ENCODE assay signal across 1 cellular context in the genomic region with DNA sequence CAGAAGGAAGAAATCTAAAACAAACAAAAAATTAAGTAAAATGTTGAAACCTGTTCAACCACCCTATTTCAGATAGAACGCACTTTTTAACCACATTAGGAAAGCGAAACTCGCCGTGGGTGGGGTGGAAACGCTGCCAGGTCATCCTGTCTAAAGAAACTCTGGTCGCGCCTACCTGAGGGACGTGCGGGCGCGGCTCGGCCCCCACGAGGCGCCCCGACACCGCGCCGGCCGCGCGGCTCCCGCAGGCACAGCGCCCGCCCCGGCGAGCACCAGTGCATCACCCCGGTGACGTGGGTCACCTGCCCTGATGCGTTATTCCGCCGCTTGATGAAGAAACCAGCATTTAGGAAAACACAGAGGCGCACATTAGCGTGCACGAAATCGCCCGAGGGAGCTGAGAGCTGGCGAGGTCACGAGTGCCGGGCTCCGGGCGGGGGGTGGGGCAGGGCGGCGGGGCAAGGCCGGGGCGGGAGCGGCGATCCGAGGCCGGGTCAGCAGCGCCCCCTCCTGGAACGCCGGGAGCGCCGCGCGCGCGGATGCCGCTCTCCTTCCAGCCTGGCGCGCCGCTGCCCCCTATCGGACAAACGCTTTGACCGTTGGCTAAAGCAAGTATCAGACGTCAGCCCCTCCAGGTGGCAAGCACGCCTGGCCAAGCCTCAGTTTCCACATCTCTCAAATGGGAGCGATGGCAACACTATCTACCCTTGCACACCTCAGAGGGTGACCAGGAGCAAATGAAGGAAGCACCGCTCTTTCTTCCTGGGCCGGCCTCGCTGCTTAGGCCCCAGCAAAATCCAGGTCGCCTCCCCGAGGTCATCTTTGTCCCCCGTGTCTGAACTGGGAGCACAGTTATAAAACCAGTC.
A peak's percentile ranks its signal among the peaks of the same experiment; 100 is the strongest.
TF ChIP-seq lines count a peak whose summit lies in the region.

No MANE protein-coding gene starts in this region.

TF ChIP-seq in HepG2, 621 proteins besides CTCF, POLR2A, EP300 and RAD21 (continued from another document and continues in another):
- TF ChIP-seq, protein P1, sequence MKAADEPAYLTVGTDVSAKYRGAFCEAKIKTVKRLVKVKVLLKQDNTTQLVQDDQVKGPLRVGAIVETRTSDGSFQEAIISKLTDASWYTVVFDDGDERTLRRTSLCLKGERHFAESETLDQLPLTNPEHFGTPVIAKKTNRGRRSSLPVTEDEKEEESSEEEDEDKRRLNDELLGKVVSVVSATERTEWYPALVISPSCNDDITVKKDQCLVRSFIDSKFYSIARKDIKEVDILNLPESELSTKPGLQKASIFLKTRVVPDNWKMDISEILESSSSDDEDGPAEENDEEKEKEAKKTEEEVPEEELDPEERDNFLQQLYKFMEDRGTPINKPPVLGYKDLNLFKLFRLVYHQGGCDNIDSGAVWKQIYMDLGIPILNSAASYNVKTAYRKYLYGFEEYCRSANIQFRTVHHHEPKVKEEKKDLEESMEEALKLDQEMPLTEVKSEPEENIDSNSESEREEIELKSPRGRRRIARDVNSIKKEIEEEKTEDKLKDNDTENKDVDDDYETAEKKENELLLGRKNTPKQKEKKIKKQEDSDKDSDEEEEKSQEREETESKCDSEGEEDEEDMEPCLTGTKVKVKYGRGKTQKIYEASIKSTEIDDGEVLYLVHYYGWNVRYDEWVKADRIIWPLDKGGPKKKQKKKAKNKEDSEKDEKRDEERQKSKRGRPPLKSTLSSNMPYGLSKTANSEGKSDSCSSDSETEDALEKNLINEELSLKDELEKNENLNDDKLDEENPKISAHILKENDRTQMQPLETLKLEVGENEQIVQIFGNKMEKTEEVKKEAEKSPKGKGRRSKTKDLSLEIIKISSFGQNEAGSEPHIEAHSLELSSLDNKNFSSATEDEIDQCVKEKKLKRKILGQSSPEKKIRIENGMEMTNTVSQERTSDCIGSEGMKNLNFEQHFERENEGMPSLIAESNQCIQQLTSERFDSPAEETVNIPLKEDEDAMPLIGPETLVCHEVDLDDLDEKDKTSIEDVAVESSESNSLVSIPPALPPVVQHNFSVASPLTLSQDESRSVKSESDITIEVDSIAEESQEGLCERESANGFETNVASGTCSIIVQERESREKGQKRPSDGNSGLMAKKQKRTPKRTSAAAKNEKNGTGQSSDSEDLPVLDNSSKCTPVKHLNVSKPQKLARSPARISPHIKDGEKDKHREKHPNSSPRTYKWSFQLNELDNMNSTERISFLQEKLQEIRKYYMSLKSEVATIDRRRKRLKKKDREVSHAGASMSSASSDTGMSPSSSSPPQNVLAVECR (CRISPR knock-in tag; IDR thresholded peaks at IDR 0.05; ENCODE audit: borderline replicate concordance) = peak; percentile 69; the same call in 1 of the 2 replicates
- TF ChIP-seq ESRRA (CRISPR knock-in tag; IDR thresholded peaks at IDR 0.05; ENCODE audit: low read depth) (no peak), ZNF441 (CRISPR knock-in tag; IDR thresholded peaks at IDR 0.05; ENCODE audit: borderline replicate concordance) (no peak), DNMT3B (CRISPR knock-in tag; conservative IDR thresholded peaks at IDR 0.05) (no peak), EED (CRISPR knock-in tag; IDR thresholded peaks at IDR 0.05) (no peak), RFX3 (CRISPR knock-in tag; IDR thresholded peaks at IDR 0.05) (no peak), SAFB2 (CRISPR knock-in tag; IDR thresholded peaks at IDR 0.05; ENCODE audit: borderline replicate concordance, low read depth) (no peak), CHD2 (IDR thresholded peaks at IDR 0.05; ENCODE audit: low read depth, low read length) (no peak), ZNF713 (CRISPR knock-in tag; IDR thresholded peaks at IDR 0.05) (no peak), ERF (CRISPR knock-in tag; IDR thresholded peaks at IDR 0.05) (no peak; the same call in 1 of the 2 replicates), ETS1 (CRISPR knock-in tag; IDR thresholded peaks at IDR 0.05) (no peak), KIAA2018 (CRISPR knock-in tag; IDR thresholded peaks at IDR 0.05; ENCODE audit: borderline replicate concordance) (no peak), ATF7 (IDR thresholded peaks at IDR 0.05) (no peak), ATF7 (CRISPR knock-in tag; IDR thresholded peaks at IDR 0.05) (no peak), ZUFSP (CRISPR knock-in tag; IDR thresholded peaks at IDR 0.05; ENCODE audit: borderline replicate concordance) (no peak), HDAC2 (CRISPR knock-in tag; IDR thresholded peaks at IDR 0.05) (peak; percentile 21; the same call in 1 of the 2 replicates), ZNF143 (CRISPR knock-in tag; IDR thresholded peaks at IDR 0.05) (no peak), RAD51 (IDR thresholded peaks at IDR 0.05; ENCODE audit: borderline replicate concordance) (no peak), TOPORS (CRISPR knock-in tag; IDR thresholded peaks at IDR 0.05) (no peak), JUND (CRISPR knock-in tag; IDR thresholded peaks at IDR 0.05) (no peak), ZMYM4 (CRISPR knock-in tag; IDR thresholded peaks at IDR 0.05) (peak; percentile 77), ZNF841 (CRISPR knock-in tag; IDR thresholded peaks at IDR 0.05; ENCODE audit: borderline replicate concordance) (no peak), THYN1 (CRISPR knock-in tag; IDR thresholded peaks at IDR 0.05; ENCODE audit: borderline replicate concordance, low read depth) (no peak), JDP2 (CRISPR knock-in tag; IDR thresholded peaks at IDR 0.05; ENCODE audit: borderline replicate concordance) (no peak), SMAD1 (CRISPR knock-in tag; IDR thresholded peaks at IDR 0.05; ENCODE audit: borderline replicate concordance, low read depth) (no peak), ZBTB46 (CRISPR knock-in tag; IDR thresholded peaks at IDR 0.05; ENCODE audit: borderline replicate concordance) (no peak)
- TF ChIP-seq, protein P2, sequence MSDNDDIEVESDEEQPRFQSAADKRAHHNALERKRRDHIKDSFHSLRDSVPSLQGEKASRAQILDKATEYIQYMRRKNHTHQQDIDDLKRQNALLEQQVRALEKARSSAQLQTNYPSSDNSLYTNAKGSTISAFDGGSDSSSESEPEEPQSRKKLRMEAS (IDR thresholded peaks at IDR 0.05) = peak; percentile 71
- TF ChIP-seq, protein P3, sequence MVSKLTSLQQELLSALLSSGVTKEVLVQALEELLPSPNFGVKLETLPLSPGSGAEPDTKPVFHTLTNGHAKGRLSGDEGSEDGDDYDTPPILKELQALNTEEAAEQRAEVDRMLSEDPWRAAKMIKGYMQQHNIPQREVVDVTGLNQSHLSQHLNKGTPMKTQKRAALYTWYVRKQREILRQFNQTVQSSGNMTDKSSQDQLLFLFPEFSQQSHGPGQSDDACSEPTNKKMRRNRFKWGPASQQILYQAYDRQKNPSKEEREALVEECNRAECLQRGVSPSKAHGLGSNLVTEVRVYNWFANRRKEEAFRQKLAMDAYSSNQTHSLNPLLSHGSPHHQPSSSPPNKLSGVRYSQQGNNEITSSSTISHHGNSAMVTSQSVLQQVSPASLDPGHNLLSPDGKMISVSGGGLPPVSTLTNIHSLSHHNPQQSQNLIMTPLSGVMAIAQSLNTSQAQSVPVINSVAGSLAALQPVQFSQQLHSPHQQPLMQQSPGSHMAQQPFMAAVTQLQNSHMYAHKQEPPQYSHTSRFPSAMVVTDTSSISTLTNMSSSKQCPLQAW (CRISPR knock-in tag; IDR thresholded peaks at IDR 0.05) = no peak
- TF ChIP-seq, protein P4, sequence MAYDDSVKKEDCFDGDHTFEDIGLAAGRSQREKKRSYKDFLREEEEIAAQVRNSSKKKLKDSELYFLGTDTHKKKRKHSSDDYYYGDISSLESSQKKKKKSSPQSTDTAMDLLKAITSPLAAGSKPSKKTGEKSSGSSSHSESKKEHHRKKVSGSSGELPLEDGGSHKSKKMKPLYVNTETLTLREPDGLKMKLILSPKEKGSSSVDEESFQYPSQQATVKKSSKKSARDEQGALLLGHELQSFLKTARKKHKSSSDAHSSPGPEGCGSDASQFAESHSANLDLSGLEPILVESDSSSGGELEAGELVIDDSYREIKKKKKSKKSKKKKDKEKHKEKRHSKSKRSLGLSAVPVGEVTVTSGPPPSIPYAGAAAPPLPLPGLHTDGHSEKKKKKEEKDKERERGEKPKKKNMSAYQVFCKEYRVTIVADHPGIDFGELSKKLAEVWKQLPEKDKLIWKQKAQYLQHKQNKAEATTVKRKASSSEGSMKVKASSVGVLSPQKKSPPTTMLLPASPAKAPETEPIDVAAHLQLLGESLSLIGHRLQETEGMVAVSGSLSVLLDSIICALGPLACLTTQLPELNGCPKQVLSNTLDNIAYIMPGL (CRISPR knock-in tag; IDR thresholded peaks at IDR 0.05; ENCODE audit: borderline replicate concordance in 1 of 2, low read depth in 1 of 2) = peak; percentile 84 to 97
- TF ChIP-seq, protein P5, sequence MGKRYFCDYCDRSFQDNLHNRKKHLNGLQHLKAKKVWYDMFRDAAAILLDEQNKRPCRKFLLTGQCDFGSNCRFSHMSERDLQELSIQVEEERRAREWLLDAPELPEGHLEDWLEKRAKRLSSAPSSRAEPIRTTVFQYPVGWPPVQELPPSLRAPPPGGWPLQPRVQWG (CRISPR knock-in tag; IDR thresholded peaks at IDR 0.05; ENCODE audit: borderline replicate concordance, low read depth) = no peak
- TF ChIP-seq, protein P6, sequence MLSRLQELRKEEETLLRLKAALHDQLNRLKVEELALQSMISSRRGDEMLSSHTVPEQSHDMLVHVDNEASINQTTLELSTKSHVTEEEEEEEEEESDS (CRISPR knock-in tag; IDR thresholded peaks at IDR 0.05; ENCODE audit: borderline replicate concordance) = no peak
